In the genomic region with DNA sequence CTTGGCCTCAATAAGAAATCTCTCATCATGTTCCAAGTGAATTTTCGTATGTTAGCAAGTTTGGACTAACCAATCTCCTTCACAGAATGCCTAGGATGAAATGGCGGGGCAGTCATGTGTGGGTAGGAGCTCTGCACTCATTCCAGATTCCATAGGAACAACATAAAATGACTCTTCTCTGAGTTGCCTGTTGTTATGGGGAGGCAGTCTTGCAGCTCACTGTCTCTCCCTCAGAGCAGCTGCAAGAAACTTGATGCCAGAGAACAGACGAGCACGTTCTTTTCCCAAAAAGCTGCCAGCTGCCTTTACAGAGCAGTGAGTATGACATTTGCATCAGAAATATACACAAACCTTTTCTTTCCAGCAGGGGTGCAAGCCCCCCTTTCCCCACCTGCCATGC, we compare ENCODE assay signal across 1 cellular context.
TF ChIP-seq lines count a peak whose summit lies in the region.

No MANE protein-coding gene starts in this region.

TF ChIP-seq in SK-N-SH treated with all-trans-retinoic acid at 6 μM for 48 hours, 23 proteins besides CTCF, POLR2A, EP300 and RAD21 (continued from another document):
- TF ChIP-seq, protein P1, sequence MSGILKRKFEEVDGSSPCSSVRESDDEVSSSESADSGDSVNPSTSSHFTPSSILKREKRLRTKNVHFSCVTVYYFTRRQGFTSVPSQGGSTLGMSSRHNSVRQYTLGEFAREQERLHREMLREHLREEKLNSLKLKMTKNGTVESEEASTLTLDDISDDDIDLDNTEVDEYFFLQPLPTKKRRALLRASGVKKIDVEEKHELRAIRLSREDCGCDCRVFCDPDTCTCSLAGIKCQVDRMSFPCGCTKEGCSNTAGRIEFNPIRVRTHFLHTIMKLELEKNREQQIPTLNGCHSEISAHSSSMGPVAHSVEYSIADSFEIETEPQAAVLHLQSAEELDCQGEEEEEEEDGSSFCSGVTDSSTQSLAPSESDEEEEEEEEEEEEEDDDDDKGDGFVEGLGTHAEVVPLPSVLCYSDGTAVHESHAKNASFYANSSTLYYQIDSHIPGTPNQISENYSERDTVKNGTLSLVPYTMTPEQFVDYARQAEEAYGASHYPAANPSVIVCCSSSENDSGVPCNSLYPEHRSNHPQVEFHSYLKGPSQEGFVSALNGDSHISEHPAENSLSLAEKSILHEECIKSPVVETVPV (CRISPR knock-in tag; IDR thresholded peaks at IDR 0.05): no peak
- TF ChIP-seq ISL1 (CRISPR knock-in tag; IDR thresholded peaks at IDR 0.05) (no peak), TCF4 (CRISPR knock-in tag; IDR thresholded peaks at IDR 0.05; ENCODE audit: borderline replicate concordance) (no peak), TSHZ2 (CRISPR knock-in tag; IDR thresholded peaks at IDR 0.05) (no peak), SNAI2 (CRISPR knock-in tag; IDR thresholded peaks at IDR 0.05) (no peak), PPARA (CRISPR knock-in tag; IDR thresholded peaks at IDR 0.05; ENCODE audit: borderline replicate concordance) (no peak), ESRRG (CRISPR knock-in tag; IDR thresholded peaks at IDR 0.05) (no peak), CSDC2 (CRISPR knock-in tag; IDR thresholded peaks at IDR 0.05) (no peak), PATZ1 (CRISPR knock-in tag; IDR thresholded peaks at IDR 0.05; ENCODE audit: borderline replicate concordance) (no peak)
